ENCODE assay signal across 8 cellular contexts in the genomic region with DNA sequence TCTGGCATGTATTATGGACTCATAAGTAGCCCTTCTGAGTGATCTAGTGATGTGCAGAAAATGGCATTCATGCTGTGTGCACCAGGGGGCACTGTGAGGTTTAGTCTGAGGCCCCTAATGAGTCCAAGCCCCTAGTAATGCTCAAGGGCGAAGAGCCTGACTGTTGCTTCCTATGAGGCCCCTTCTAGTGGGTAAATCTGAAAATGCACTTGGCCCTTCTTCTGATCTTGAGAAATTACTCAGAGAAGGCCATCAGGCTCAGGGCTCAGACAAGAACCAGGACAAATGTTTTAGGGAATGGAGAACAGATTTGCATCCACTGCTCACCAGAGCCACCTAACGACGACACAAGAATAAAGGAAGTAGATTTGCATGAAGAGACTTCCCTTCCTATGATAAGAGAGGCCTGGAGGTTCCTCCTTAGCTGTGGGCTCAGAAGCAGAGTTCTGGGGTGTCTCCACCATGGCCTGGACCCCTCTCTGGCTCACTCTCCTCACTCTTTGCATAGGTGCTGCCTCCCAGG.
DNase-seq lines count a peak whose midpoint lies in the region; ATAC-seq and TF ChIP-seq lines count a peak whose summit lies in the region.

No MANE protein-coding gene starts in this region.

- H3K23ac ChIP-seq in H9 (ENCODE audit: insufficient read length, low read depth, low read length), result no peak overlapping the region

- H2BK120ac ChIP-seq in H9 (ENCODE audit: low read depth, low read length, poor library complexity, severe bottlenecking), result no peak overlapping the region

- H3K4me1 ChIP-seq in H9 (ENCODE audit: insufficient read depth, low read length) (no peaks in the 10 kb centered on the region), fibroblast of lung (ENCODE audit: control insufficient read depth, extremely low read depth, insufficient read depth, low read length) (no peaks in the 10 kb centered on the region)

- H4K91ac ChIP-seq in H9 (ENCODE audit: insufficient read length, low read depth, low read length), result no peak overlapping the region

- H3K79me2 ChIP-seq in H9 (ENCODE audit: insufficient read depth, low read length) (no peaks in the 10 kb centered on the region), fibroblast of lung (ENCODE audit: control insufficient read depth, insufficient read depth, low read length) (no peaks in the 10 kb centered on the region)

- no peak overlapping the region for H3K56ac ChIP-seq in H9 (ENCODE audit: insufficient read length, low read depth, low read length)

- no peak overlapping the region for H4K5ac ChIP-seq in H9 (ENCODE audit: insufficient read length, low read depth, low read length)

- H2BK15ac ChIP-seq in H9 (ENCODE audit: low read depth, low read length), result no peak overlapping the region

- H3K9me3 ChIP-seq in H9 (ENCODE audit: control insufficient read depth, low read depth, low read length), result no peaks in the 10 kb centered on the region
- no peaks in the 10 kb centered on the region for H3K9me3 ChIP-seq in fibroblast of lung (ENCODE audit: control insufficient read depth, insufficient read depth, low read depth, low read length)

- H3K9ac ChIP-seq in H9 (ENCODE audit: extremely low read depth, insufficient read length, low read length) (no peak overlapping the region), fibroblast of lung (ENCODE audit: insufficient read depth, low read length) (no peak overlapping the region)

- H2BK20ac ChIP-seq in H9 (ENCODE audit: low read depth, low read length, poor library complexity, severe bottlenecking), result no peak overlapping the region

- H3K27ac ChIP-seq in H9 (ENCODE audit: insufficient read length, low read depth, low read length) (no peak overlapping the region), fibroblast of lung (ENCODE audit: insufficient read depth, low read length) (no peak overlapping the region)

- no peaks in the 10 kb centered on the region for H3K36me3 ChIP-seq in fibroblast of lung (ENCODE audit: control insufficient read depth, insufficient read depth, low read length)

- TF ChIP-seq CTCF in GM12864 (IDR thresholded peaks at IDR 0.05; ENCODE audit: low read depth, low read length, missing control alignments), result peak; percentile 72
- peak; percentile 86 for TF ChIP-seq CTCF in H9 (conservative IDR thresholded peaks at IDR 0.05)
- TF ChIP-seq CTCF in fibroblast of lung (conservative IDR thresholded peaks at IDR 0.05 in 1 of 2, IDR thresholded peaks at IDR 0.05 in 1 of 2; ENCODE audit: low read depth in 1 of 2, low read length in 2 of 2), result peak; percentile 44 to 59
- TF ChIP-seq CTCF in osteocyte (IDR thresholded peaks at IDR 0.05), result peak; percentile 43

- WGBS in H9 (ENCODE audit: extremely low coverage, insufficient read length, low lambda C conversion rate), result no CpG with 5 or more reads among the region's 3 CpGs

- H3K27me3 Mint-ChIP-seq in H9 (ENCODE audit: low read depth) (peaks cover 100% of the 10 kb centered on the region), osteocyte (ENCODE audit: unreplicated experiment) (peaks cover 39% of the 10 kb centered on the region)

- H3K23me2 ChIP-seq in H9 (ENCODE audit: insufficient read length, low read depth, low read length, poor library complexity, severe bottlenecking), result no peaks in the 10 kb centered on the region

- H3K4me1 Mint-ChIP-seq in H9 (peaks cover 0 to 2% of the 10 kb centered on the region in 2 experiments; a peak in 2 of 4 replicates), osteocyte (ENCODE audit: unreplicated experiment) (no peaks in the 10 kb centered on the region)

- H2BK12ac ChIP-seq in H9 (ENCODE audit: insufficient read length, low read depth, low read length), result no peak overlapping the region

- peak overlapping the region; percentile 22 for H3K4me3 ChIP-seq in GM12864 (ENCODE audit: low read depth, low read length)
- H3K4me3 ChIP-seq in fibroblast of lung (replicated peaks in 1 of 4; ENCODE audit: control extremely low read depth in 1 of 4, insufficient read depth in 1 of 4, low read depth in 3 of 4, low read length in 4 of 4), result no peak overlapping the region

- H3K4ac ChIP-seq in H9 (ENCODE audit: low read depth, low read length), result no peak overlapping the region

- H3K18ac ChIP-seq in H9 (ENCODE audit: insufficient read length, low read depth, low read length), result no peak overlapping the region

- peak; percentile 78 for DNase-seq in GM12864 (ENCODE audit: low read depth)
- peak; percentile 73 for DNase-seq in H9
- DNase-seq in NCI-H1092 (lab: John Stamatoyannopoulos, UW), result peak; percentile 4
- peak; percentile 20 for DNase-seq in activated CD4-positive, alpha-beta T cell treated with anti-CD3 and anti-CD28 coated beads, Interleukin-2, amount 50 U/mL, for 1 hour
- DNase-seq in fibroblast of lung (ENCODE audit: low read depth in 2 of 2), result peak; percentile 10 to 57
- DNase-seq in osteocyte (ENCODE audit: extremely low spot score, unreplicated experiment), result no peak
- DNase-seq in NCI-H1417 treated with DMSO at 0.1 percent for 48 hours (lab: John Stamatoyannopoulos, UW), result no peak

- no peaks in the 10 kb centered on the region for H4K20me1 ChIP-seq in H9 (ENCODE audit: control insufficient read depth, insufficient read depth, insufficient read length)
- no peaks in the 10 kb centered on the region for H4K20me1 ChIP-seq in fibroblast of lung (ENCODE audit: control insufficient read depth, extremely low read depth, insufficient read depth, low read length)

- H2BK5ac ChIP-seq in H9 (ENCODE audit: insufficient read length, low read length), result no peak overlapping the region

- H3K4me3 Mint-ChIP-seq in H9 (no peak overlapping the region), osteocyte (ENCODE audit: unreplicated experiment) (no peak overlapping the region)

- H3K9me3 Mint-ChIP-seq in H9 (no peaks in the 10 kb centered on the region), osteocyte (ENCODE audit: unreplicated experiment) (no peaks in the 10 kb centered on the region)

- H3K4me2 ChIP-seq in H9 (ENCODE audit: insufficient read depth, insufficient read length, low read length), result no peak overlapping the region
- no peak overlapping the region for H3K4me2 ChIP-seq in fibroblast of lung (ENCODE audit: extremely low read depth, insufficient read depth, low read length)

- no peak overlapping the region for H2AK5ac ChIP-seq in H9 (ENCODE audit: insufficient read length, low read length)

- H2AFZ ChIP-seq in H9 (ENCODE audit: low read length) (no peak overlapping the region), fibroblast of lung (ENCODE audit: low read length) (no peak overlapping the region)

- H3K27me3 ChIP-seq in H9 (ENCODE audit: insufficient read depth, low read length) (peaks cover 12% of the 10 kb centered on the region; the same call in 1 of the 2 replicates), fibroblast of lung (ENCODE audit: control insufficient read depth, insufficient read depth, low read length) (no peaks in the 10 kb centered on the region)

- H3K79me1 ChIP-seq in H9 (ENCODE audit: insufficient read depth, low read depth, low read length, poor library complexity, severe bottlenecking), result no peaks in the 10 kb centered on the region

- no peak overlapping the region for H3T11ph ChIP-seq in H9 (ENCODE audit: low read length)

- H3K36me3 Mint-ChIP-seq in H9 (ENCODE audit: insufficient read depth in 1 of 3, low read depth in 3 of 3) (no peaks in the 10 kb centered on the region), osteocyte (ENCODE audit: unreplicated experiment) (no peaks in the 10 kb centered on the region)

- H3K27ac Mint-ChIP-seq in H9 (no peak overlapping the region), osteocyte (ENCODE audit: unreplicated experiment) (no peak overlapping the region)

- no peak overlapping the region for H3K14ac ChIP-seq in H9 (ENCODE audit: insufficient read depth, low read length)

- H4K8ac ChIP-seq in H9 (replicated peaks; ENCODE audit: insufficient read length, low read depth, low read length), result no peak overlapping the region

- ATAC-seq in HG03565 (IDR thresholded peaks at IDR 0.05; ENCODE audit: unreplicated experiment), result no peak

Comparison
In these comparisons a context has a peak if more than half of its experiments do, and no peak if none do; other contexts are left out.
1. DNase-seq: peak in GM12864 (single experiment), H9 (single experiment), NCI-H1092 (single experiment), activated CD4-positive, alpha-beta T cell treated with anti-CD3 and anti-CD28 coated beads, Interleukin-2, amount 50 U/mL, for 1 hour (single experiment) and fibroblast of lung (2 of 2); none in osteocyte (single experiment) and NCI-H1417 treated with DMSO at 0.1 percent for 48 hours (single experiment).
2. Peak in every context shown above with its lines, with median percentiles within 50 percentile points of each other: CTCF ChIP-seq.